Comparison of ENCODE assay signal across 9 cellular contexts in the genomic region with DNA sequence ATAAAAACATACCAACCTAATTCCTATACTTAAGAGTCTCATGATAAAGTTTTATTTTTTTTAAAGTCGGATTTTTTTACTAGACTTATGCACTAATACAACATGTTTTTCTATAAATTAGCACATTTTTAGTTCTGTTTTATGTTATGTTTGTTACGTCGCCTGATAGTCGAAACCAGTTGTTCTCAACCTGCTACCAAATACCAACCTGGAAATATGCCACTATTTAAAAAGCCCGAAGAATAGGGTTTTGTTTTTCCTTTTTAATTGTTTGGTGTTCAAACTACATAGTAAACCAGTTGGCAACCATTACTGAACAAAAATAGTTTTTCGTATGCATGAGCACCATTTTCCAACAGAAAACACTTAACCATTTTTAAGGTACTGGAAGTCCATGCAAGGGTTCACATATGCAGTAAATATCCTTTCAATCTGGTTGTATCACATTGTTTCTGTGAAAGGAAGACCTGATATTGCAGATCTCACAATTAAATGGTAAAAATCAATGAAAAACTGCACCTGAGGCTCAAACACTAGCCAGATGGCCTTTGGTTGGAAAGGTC. TPM values are rescaled to one million over a fixed set of nuclear protein-coding genes. Genes with fewer than 3 reads are reported as not detected.
DNase-seq lines count a peak whose midpoint lies in the region; ATAC-seq and TF ChIP-seq lines count a peak whose summit lies in the region.
"Had no signal": no experiment of that assay in that cellular context is flagged by ENCODE, and none has a peak within 500 bp of the region (broad histone marks: within the 10 kb centered on the region; RNA-seq: fewer than 3 reads in every experiment).

No MANE protein-coding gene starts in this region.

- no peaks in the 10 kb centered on the region for H3K27me3 ChIP-seq in IMR-90 (ENCODE audit: control insufficient read depth, insufficient read depth, low read length)
- H3K27me3 ChIP-seq in muscle layer of duodenum (ENCODE audit: low read depth, low read length), result no peaks in the 10 kb centered on the region

- peak overlapping the region in 1 of 2 experiments; percentile 56; a peak in 1 of 4 replicates for H4K8ac ChIP-seq in IMR-90 (ENCODE audit: low read depth in 2 of 2, low read length in 2 of 2)

- H3K4ac ChIP-seq in IMR-90 (ENCODE audit: low read depth, low read length), result peak overlapping the region; percentile 49

- BruUV-seq in IMR-90 (replicated peaks; lab: Mats Ljungman, UMichigan), result no TSS peak

- H3K9me3 ChIP-seq in IMR-90 (ENCODE audit: control insufficient read depth, insufficient read depth, low read length) (no peaks in the 10 kb centered on the region), muscle layer of duodenum (ENCODE audit: control insufficient read depth in 1 of 2, low read length in 2 of 2) (no peaks in the 10 kb centered on the region)

- H3K4me2 ChIP-seq in IMR-90 (ENCODE audit: low read depth, low read length), result peak overlapping the region; percentile 99

- intact Hi-C loops in IMR-90 (cut with micrococcal nuclease), result loop anchor here (5.0 kb wide), 2 partner anchors 158 to 173 kb away; no protein-coding TSS in a partner anchor
- intact Hi-C loops in dendritic cell treated with granulocyte-macrophage colony-stimulating factor and Interleukin-4, amounts not matched to agents 40 ng/mL and 50 ng/mL, for 4 days (cut with micrococcal nuclease), result loop anchor here (5.0 to 10.0 kb wide), 3 partner anchors 130 to 1480 kb away; partner anchors contain the start of genes ABRAXAS1 and CDS1

- TF ChIP-seq CTCF in 22Rv1 (IDR thresholded peaks at IDR 0.05) (no peak), IMR-90 (conservative IDR thresholded peaks at IDR 0.05; ENCODE audit: low read depth, low read length) (no peak)

- peak overlapping the region; percentile 51 for H3K56ac ChIP-seq in IMR-90 (ENCODE audit: extremely low read depth, insufficient read depth, low read length)

- 0 out of 2 replicates have a peak, but pooled peaks cover 2% of the 10 kb centered on the region for H3K9me1 ChIP-seq in IMR-90 (ENCODE audit: insufficient read depth, low read length)

- H3K79me1 ChIP-seq in IMR-90 (ENCODE audit: low read depth in 1 of 2, low read length in 2 of 2), result peaks cover 8 to 27% of the 10 kb centered on the region in 2 experiments; a peak in 3 of 4 replicates

- peaks cover 22% of the 10 kb centered on the region for H3K4me1 Mint-ChIP-seq in dendritic cell treated with granulocyte-macrophage colony-stimulating factor and Interleukin-4, amounts not matched to agents 40 ng/mL and 50 ng/mL, for 4 days (ENCODE audit: low read depth)

- 0 out of 2 replicates have a peak overlapping the region, but pooled peaks have one; percentile 23 for H2AK5ac ChIP-seq in IMR-90 (ENCODE audit: low read depth, low read length)

- H3K14ac ChIP-seq in IMR-90 (replicated peaks; ENCODE audit: low read depth, low read length), result peak overlapping the region; percentile 49

- H2AFZ ChIP-seq in IMR-90 (replicated peaks; ENCODE audit: low read length, poor library complexity), result peak overlapping the region; percentile 98

- H3K23ac ChIP-seq in IMR-90 (ENCODE audit: low read depth, low read length), result peak overlapping the region; percentile 91

- H2BK120ac ChIP-seq in IMR-90 (ENCODE audit: low read depth, low read length), result no peak overlapping the region

- no peak for ATAC-seq in IMR-90 (ENCODE audit: low read depth)

- no peak for TF ChIP-seq POLR2A in IMR-90 (IDR thresholded peaks at IDR 0.05; ENCODE audit: low read depth, low read length)

- H3K4me1 ChIP-seq in IMR-90 (ENCODE audit: control insufficient read depth, insufficient read depth, low read length), result peaks cover 3% of the 10 kb centered on the region; the same call in 1 of the 2 replicates
- H3K4me1 ChIP-seq in muscle layer of duodenum (ENCODE audit: control insufficient read depth in 1 of 2, insufficient read depth in 2 of 2, low read length in 2 of 2), result peaks cover 6 to 19% of the 10 kb centered on the region in 2 donors

- H3K27ac ChIP-seq in 22Rv1 (peak overlapping the region; percentile 87), IMR-90 (ENCODE audit: insufficient read depth, low read length) (peak overlapping the region; percentile 69), muscle layer of duodenum (ENCODE audit: low read length) (peak overlapping the region; percentile 58)

- H3K27me3 Mint-ChIP-seq in dendritic cell treated with granulocyte-macrophage colony-stimulating factor and Interleukin-4, amounts not matched to agents 40 ng/mL and 50 ng/mL, for 4 days, result peaks cover 3% of the 10 kb centered on the region

- H2AK9ac ChIP-seq in IMR-90 (replicated peaks; ENCODE audit: low read depth, low read length, poor library complexity), result peak overlapping the region; percentile 90

- peak overlapping the region; percentile 2; the same call in 1 of the 2 replicates for H4K5ac ChIP-seq in IMR-90 (ENCODE audit: low read depth, low read length)

- H2BK15ac ChIP-seq in IMR-90 (ENCODE audit: low read depth, low read length), result no peak overlapping the region

- DNase-seq in IMR-90 (no peak), HEK293T (ENCODE audit: extremely low spot score) (no peak), 8988T (no peak), ureter (ENCODE audit: low spot score) (no peak), AML-193 (lab: John Stamatoyannopoulos, UW) (no peak)
- DNase-seq: activated CD4-positive, alpha-beta T cell treated with anti-CD3 and anti-CD28 coated beads for 4 hours had no signal

- H2BK20ac ChIP-seq in IMR-90 (ENCODE audit: low read depth, low read length), result no peak overlapping the region

- POLR2A ChIA-PET in IMR-90 (lab: Charles Lee; ENCODE audit: unreplicated experiment), result no interaction called here
- POLR2A ChIA-PET in HEK293T (lab: Yijun Ruan, JAX), result interaction anchor here (2.4 kb wide), 1 partner anchor 386 kb away, joined by 12 read pairs; no protein-coding TSS in a partner anchor

- H3K27ac Mint-ChIP-seq in dendritic cell treated with granulocyte-macrophage colony-stimulating factor and Interleukin-4, amounts not matched to agents 40 ng/mL and 50 ng/mL, for 4 days, result peak overlapping the region; percentile 99

- in situ Hi-C loops in IMR-90 (cut with MboI; ENCODE audit: low sequenced_read_pairs), result loop anchor here (5.0 kb wide), 1 partner anchor 213 kb away; no protein-coding TSS in a partner anchor

- CTCF ChIA-PET in IMR-90 (lab: Yijun Ruan, JAX), result no interaction called here
- CTCF ChIA-PET in HEK293T (lab: Yijun Ruan, JAX), result no interaction called here

- H3K36me3 ChIP-seq in IMR-90 (ENCODE audit: control insufficient read depth, insufficient read depth, low read length) (no peaks in the 10 kb centered on the region), muscle layer of duodenum (ENCODE audit: control insufficient read depth in 1 of 2, insufficient read depth in 2 of 2, low read length in 2 of 2) (no peaks in the 10 kb centered on the region)

- H3K36me3 Mint-ChIP-seq in dendritic cell treated with granulocyte-macrophage colony-stimulating factor and Interleukin-4, amounts not matched to agents 40 ng/mL and 50 ng/mL, for 4 days (ENCODE audit: low read depth), result peaks cover 13% of the 10 kb centered on the region

- no peak overlapping the region for H4K91ac ChIP-seq in IMR-90 (ENCODE audit: insufficient read depth, low read depth, low read length)

- peaks cover 14% of the 10 kb centered on the region; the same call in 1 of the 2 replicates for H4K20me1 ChIP-seq in IMR-90 (ENCODE audit: insufficient read depth, low read length)

- H3K4me3 ChIP-seq in IMR-90 (ENCODE audit: insufficient read depth, low read depth, low read length), result peak overlapping the region; percentile 73
- peak overlapping the region; percentile 77 to 92 for H3K4me3 ChIP-seq in muscle layer of duodenum (ENCODE audit: low read depth in 1 of 2, low read length in 2 of 2)

- H3K18ac ChIP-seq in IMR-90 (ENCODE audit: low read depth, low read length), result 0 out of 2 replicates have a peak overlapping the region, but pooled peaks have one; percentile 18

- dilution Hi-C loops in IMR-90 (cut with HindIII; ENCODE audit: low sequenced_read_pairs, unreplicated experiment), result no loop called here

- H3K9ac ChIP-seq in IMR-90 (ENCODE audit: low read depth, low read length), result peak overlapping the region; percentile 90

- H3K9me3 Mint-ChIP-seq in dendritic cell treated with granulocyte-macrophage colony-stimulating factor and Interleukin-4, amounts not matched to agents 40 ng/mL and 50 ng/mL, for 4 days, result no peaks in the 10 kb centered on the region

- TF ChIP-seq RAD21 in IMR-90 (IDR thresholded peaks at IDR 0.05; ENCODE audit: low read length), result no peak

- peak overlapping the region; percentile 77 for H3K4me3 Mint-ChIP-seq in dendritic cell treated with granulocyte-macrophage colony-stimulating factor and Interleukin-4, amounts not matched to agents 40 ng/mL and 50 ng/mL, for 4 days

- WGBS in IMR-90 (ENCODE audit: extremely low coverage in 2 of 2, insufficient read length in 1 of 2), 2 experiments, result no CpG with 5 or more reads among the region's 6 CpGs

- peak overlapping the region; percentile 81 for H2BK5ac ChIP-seq in IMR-90 (ENCODE audit: low read depth, low read length, poor library complexity, severe bottlenecking)

TF ChIP-seq in IMR-90, 13 proteins besides CTCF, POLR2A, EP300 and RAD21 (continues in another document):
- TF ChIP-seq BHLHE40 (IDR thresholded peaks at IDR 0.05; ENCODE audit: low read depth, low read length) (no peak), MAFK (IDR thresholded peaks at IDR 0.05; ENCODE audit: low read depth, low read length) (no peak)

TF ChIP-seq in HEK293T, 16 proteins besides CTCF, POLR2A, EP300 and RAD21:
- no peak for TF ChIP-seq ELF4 (IDR thresholded peaks at IDR 0.05)
- TF ChIP-seq TARDBP (IDR thresholded peaks at IDR 0.05), result no peak
- TF ChIP-seq LEF1 (IDR thresholded peaks at IDR 0.05; ENCODE audit: borderline replicate concordance), result no peak
- no peak for TF ChIP-seq FOXA1 (IDR thresholded peaks at IDR 0.05)
- TF ChIP-seq FOXK2 (IDR thresholded peaks at IDR 0.05), result no peak
- TF ChIP-seq ZNF384 (IDR thresholded peaks at IDR 0.05), result no peak
- no peak for TF ChIP-seq L3MBTL2 (conservative IDR thresholded peaks at IDR 0.05)
- no peak for TF ChIP-seq NFRKB (IDR thresholded peaks at IDR 0.05)
- no peak for TF ChIP-seq BHLHE40 (IDR thresholded peaks at IDR 0.05; ENCODE audit: borderline replicate concordance)
- TF ChIP-seq HDGF (IDR thresholded peaks at IDR 0.05; ENCODE audit: borderline replicate concordance), result no peak
- TF ChIP-seq CTBP1 (IDR thresholded peaks at IDR 0.05; ENCODE audit: borderline replicate concordance), result no peak

RNA-seq across cellular contexts. Expression of gene WDFY3, which starts 1.4 kb away (rescaled TPM):
- total RNA-seq in IMR-90 (2012; rRNA removed), result 58.1 and 59.7 TPM in 2 replicates
- polyA plus RNA-seq in IMR-90 (2012; rRNA removed), result 11.5 and 12.5 TPM in 2 replicates
- 6.8 and 9.3 TPM in 2 replicates for polyA plus RNA-seq in IMR-90 (2012; cell fraction: cytosol; rRNA removed)
- polyA plus RNA-seq in IMR-90 (2012; cell fraction: nucleus; rRNA removed; ENCODE audit: low replicate concordance), result 18.3 and 31.6 TPM in 2 replicates
- total RNA-seq in ureter, result 136 TPM
